1 cellular context compared by ENCODE assay signal in the genomic region with DNA sequence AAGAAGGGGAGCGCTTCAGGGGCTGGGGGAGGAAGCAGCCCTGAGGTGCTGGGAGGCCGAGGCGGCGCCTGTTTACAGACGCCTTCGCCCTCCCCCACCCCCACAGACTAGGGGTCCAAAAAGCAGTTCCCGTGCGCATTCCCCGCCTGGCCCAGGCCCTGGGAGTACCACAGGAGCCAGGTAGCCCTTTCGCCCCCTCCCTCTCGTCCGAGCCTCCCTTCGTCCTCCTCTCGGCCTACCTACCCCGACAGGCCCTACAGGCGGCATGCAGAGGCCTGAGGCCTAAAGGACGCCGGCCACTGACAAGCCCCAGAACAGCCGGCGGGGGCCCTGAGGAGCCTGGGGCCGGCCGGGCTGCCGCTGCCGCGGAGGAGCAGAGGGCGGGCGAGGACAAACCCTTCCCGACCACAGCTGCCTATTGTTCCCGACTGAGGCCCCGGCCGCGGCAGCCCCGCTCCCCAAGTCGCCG.
TF ChIP-seq lines count a peak whose summit lies in the region.

No MANE protein-coding gene starts in this region.

TF ChIP-seq in HepG2, 621 proteins besides CTCF, POLR2A, EP300 and RAD21 (continued from another document and continues in another):
- TF ChIP-seq ZSCAN22 (CRISPR knock-in tag; IDR thresholded peaks at IDR 0.05) (no peak), FOXK1 (CRISPR knock-in tag; IDR thresholded peaks at IDR 0.05; ENCODE audit: borderline replicate concordance, low read depth) (0 out of 2 replicates have a peak, but pooled peaks have one; percentile 17), NKX3-1 (CRISPR knock-in tag; IDR thresholded peaks at IDR 0.05) (no peak), CC2D1A (CRISPR knock-in tag; IDR thresholded peaks at IDR 0.05) (no peak), GZF1 (CRISPR knock-in tag; IDR thresholded peaks at IDR 0.05) (0 out of 2 replicates have a peak, but pooled peaks have one; percentile 24), THAP11 (CRISPR knock-in tag; IDR thresholded peaks at IDR 0.05) (no peak), ZNF343 (CRISPR knock-in tag; IDR thresholded peaks at IDR 0.05) (peak; percentile 74; the same call in 1 of the 2 replicates), HNRNPLL (IDR thresholded peaks at IDR 0.05; ENCODE audit: low read depth, low read length, poor library complexity, severe bottlenecking) (peak; percentile 22), SMAD1 (CRISPR knock-in tag; IDR thresholded peaks at IDR 0.05; ENCODE audit: borderline replicate concordance, low read depth) (no peak), STAT5B (CRISPR knock-in tag; IDR thresholded peaks at IDR 0.05) (no peak), SOX13 (IDR thresholded peaks at IDR 0.05) (no peak), SOX13 (CRISPR knock-in tag; conservative IDR thresholded peaks at IDR 0.05 in 1 of 2, IDR thresholded peaks at IDR 0.05 in 1 of 2) (no peak), NFIC (IDR thresholded peaks at IDR 0.05; ENCODE audit: low read length) (no peak), PHF8 (CRISPR knock-in tag; IDR thresholded peaks at IDR 0.05) (peak; percentile 76), NR2C2 (CRISPR knock-in tag; IDR thresholded peaks at IDR 0.05; ENCODE audit: borderline replicate concordance) (no peak), ZSCAN31 (CRISPR knock-in tag; IDR thresholded peaks at IDR 0.05; ENCODE audit: low read depth) (peak; percentile 22; the same call in 1 of the 2 replicates), ZFP36L2 (CRISPR knock-in tag; IDR thresholded peaks at IDR 0.05) (no peak), MEIS1 (CRISPR knock-in tag; IDR thresholded peaks at IDR 0.05; ENCODE audit: borderline replicate concordance) (no peak), ZNF543 (CRISPR knock-in tag; IDR thresholded peaks at IDR 0.05) (no peak), RNF2 (conservative IDR thresholded peaks at IDR 0.05; ENCODE audit: low read depth) (no peak), ZNF547 (CRISPR knock-in tag; IDR thresholded peaks at IDR 0.05) (peak; percentile 24; the same call in 1 of the 2 replicates), FLYWCH1 (CRISPR knock-in tag; IDR thresholded peaks at IDR 0.05) (no peak), ZNF180 (CRISPR knock-in tag; IDR thresholded peaks at IDR 0.05; ENCODE audit: borderline replicate concordance, low read depth) (no peak), ZNF619 (CRISPR knock-in tag; IDR thresholded peaks at IDR 0.05) (0 out of 2 replicates have a peak, but pooled peaks have one; percentile 17), ZNF768 (CRISPR knock-in tag; IDR thresholded peaks at IDR 0.05) (no peak), AGO1 (IDR thresholded peaks at IDR 0.05; ENCODE audit: low read depth, low read length, poor library complexity, severe bottlenecking) (peak; percentile 91), EEA1 (CRISPR knock-in tag; IDR thresholded peaks at IDR 0.05; ENCODE audit: borderline replicate concordance) (peak; percentile 80; the same call in 1 of the 2 replicates), LCORL (IDR thresholded peaks at IDR 0.05) (peak; percentile 52; the same call in 1 of the 2 replicates), LCORL (CRISPR knock-in tag; IDR thresholded peaks at IDR 0.05) (no peak; the same call in 1 of the 2 replicates), PRPF4 (IDR thresholded peaks at IDR 0.05; ENCODE audit: low read depth, low read length, poor library complexity, severe bottlenecking) (no peak), ZFP90 (CRISPR knock-in tag; IDR thresholded peaks at IDR 0.05; ENCODE audit: borderline replicate concordance) (no peak), ZNF138 (CRISPR knock-in tag; IDR thresholded peaks at IDR 0.05; ENCODE audit: low read depth) (0 out of 2 replicates have a peak, but pooled peaks have one; percentile 23), ZNF530 (CRISPR knock-in tag; IDR thresholded peaks at IDR 0.05; ENCODE audit: low read depth) (no peak), RBM39 (IDR thresholded peaks at IDR 0.05; ENCODE audit: low read depth, low read length, poor library complexity, severe bottlenecking) (peak; percentile 78), ZNF883 (CRISPR knock-in tag; IDR thresholded peaks at IDR 0.05; ENCODE audit: not compliant biosample characterization) (peak; percentile 46), ZNF335 (CRISPR knock-in tag; IDR thresholded peaks at IDR 0.05) (no peak), SATB2 (CRISPR knock-in tag; IDR thresholded peaks at IDR 0.05) (no peak)
- TF ChIP-seq, protein P1, sequence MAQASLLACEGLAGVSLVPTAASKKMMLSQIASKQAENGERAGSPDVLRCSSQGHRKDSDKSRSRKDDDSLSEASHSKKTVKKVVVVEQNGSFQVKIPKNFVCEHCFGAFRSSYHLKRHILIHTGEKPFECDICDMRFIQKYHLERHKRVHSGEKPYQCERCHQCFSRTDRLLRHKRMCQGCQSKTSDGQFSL (CRISPR knock-in tag; IDR thresholded peaks at IDR 0.05) = no peak
- TF ChIP-seq, protein P2, sequence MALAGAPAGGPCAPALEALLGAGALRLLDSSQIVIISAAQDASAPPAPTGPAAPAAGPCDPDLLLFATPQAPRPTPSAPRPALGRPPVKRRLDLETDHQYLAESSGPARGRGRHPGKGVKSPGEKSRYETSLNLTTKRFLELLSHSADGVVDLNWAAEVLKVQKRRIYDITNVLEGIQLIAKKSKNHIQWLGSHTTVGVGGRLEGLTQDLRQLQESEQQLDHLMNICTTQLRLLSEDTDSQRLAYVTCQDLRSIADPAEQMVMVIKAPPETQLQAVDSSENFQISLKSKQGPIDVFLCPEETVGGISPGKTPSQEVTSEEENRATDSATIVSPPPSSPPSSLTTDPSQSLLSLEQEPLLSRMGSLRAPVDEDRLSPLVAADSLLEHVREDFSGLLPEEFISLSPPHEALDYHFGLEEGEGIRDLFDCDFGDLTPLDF (CRISPR knock-in tag; IDR thresholded peaks at IDR 0.05) = 0 out of 2 replicates have a peak, but pooled peaks have one; percentile 22
- TF ChIP-seq, protein P3, sequence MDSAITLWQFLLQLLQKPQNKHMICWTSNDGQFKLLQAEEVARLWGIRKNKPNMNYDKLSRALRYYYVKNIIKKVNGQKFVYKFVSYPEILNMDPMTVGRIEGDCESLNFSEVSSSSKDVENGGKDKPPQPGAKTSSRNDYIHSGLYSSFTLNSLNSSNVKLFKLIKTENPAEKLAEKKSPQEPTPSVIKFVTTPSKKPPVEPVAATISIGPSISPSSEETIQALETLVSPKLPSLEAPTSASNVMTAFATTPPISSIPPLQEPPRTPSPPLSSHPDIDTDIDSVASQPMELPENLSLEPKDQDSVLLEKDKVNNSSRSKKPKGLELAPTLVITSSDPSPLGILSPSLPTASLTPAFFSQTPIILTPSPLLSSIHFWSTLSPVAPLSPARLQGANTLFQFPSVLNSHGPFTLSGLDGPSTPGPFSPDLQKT (CRISPR knock-in tag; IDR thresholded peaks at IDR 0.05; ENCODE audit: borderline replicate concordance) = no peak
- TF ChIP-seq, protein P4, sequence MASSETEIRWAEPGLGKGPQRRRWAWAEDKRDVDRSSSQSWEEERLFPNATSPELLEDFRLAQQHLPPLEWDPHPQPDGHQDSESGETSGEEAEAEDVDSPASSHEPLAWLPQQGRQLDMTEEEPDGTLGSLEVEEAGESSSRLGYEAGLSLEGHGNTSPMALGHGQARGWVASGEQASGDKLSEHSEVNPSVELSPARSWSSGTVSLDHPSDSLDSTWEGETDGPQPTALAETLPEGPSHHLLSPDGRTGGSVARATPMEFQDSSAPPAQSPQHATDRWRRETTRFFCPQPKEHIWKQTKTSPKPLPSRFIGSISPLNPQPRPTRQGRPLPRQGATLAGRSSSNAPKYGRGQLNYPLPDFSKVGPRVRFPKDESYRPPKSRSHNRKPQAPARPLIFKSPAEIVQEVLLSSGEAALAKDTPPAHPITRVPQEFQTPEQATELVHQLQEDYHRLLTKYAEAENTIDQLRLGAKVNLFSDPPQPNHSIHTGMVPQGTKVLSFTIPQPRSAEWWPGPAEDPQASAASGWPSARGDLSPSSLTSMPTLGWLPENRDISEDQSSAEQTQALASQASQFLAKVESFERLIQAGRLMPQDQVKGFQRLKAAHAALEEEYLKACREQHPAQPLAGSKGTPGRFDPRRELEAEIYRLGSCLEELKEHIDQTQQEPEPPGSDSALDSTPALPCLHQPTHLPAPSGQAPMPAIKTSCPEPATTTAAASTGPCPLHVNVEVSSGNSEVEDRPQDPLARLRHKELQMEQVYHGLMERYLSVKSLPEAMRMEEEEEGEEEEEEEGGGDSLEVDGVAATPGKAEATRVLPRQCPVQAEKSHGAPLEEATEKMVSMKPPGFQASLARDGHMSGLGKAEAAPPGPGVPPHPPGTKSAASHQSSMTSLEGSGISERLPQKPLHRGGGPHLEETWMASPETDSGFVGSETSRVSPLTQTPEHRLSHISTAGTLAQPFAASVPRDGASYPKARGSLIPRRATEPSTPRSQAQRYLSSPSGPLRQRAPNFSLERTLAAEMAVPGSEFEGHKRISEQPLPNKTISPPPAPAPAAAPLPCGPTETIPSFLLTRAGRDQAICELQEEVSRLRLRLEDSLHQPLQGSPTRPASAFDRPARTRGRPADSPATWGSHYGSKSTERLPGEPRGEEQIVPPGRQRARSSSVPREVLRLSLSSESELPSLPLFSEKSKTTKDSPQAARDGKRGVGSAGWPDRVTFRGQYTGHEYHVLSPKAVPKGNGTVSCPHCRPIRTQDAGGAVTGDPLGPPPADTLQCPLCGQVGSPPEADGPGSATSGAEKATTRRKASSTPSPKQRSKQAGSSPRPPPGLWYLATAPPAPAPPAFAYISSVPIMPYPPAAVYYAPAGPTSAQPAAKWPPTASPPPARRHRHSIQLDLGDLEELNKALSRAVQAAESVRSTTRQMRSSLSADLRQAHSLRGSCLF (CRISPR knock-in tag; IDR thresholded peaks at IDR 0.05; ENCODE audit: borderline replicate concordance) = no peak
- TF ChIP-seq, protein P5, sequence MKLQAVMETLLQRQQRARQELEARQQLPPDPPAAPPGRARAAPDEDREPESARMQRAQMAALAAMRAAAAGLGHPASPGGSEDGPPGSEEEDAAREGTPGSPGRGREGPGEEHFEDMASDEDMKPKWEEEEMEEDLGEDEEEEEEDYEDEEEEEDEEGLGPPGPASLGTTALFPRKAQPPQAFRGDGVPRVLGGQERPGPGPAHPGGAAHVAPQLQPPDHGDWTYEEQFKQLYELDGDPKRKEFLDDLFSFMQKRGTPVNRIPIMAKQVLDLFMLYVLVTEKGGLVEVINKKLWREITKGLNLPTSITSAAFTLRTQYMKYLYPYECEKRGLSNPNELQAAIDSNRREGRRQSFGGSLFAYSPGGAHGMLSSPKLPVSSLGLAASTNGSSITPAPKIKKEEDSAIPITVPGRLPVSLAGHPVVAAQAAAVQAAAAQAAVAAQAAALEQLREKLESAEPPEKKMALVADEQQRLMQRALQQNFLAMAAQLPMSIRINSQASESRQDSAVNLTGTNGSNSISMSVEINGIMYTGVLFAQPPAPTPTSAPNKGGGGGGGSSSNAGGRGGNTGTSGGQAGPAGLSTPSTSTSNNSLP (IDR thresholded peaks at IDR 0.05; ENCODE audit: low read depth, low read length) = no peak
- TF ChIP-seq, protein P6, sequence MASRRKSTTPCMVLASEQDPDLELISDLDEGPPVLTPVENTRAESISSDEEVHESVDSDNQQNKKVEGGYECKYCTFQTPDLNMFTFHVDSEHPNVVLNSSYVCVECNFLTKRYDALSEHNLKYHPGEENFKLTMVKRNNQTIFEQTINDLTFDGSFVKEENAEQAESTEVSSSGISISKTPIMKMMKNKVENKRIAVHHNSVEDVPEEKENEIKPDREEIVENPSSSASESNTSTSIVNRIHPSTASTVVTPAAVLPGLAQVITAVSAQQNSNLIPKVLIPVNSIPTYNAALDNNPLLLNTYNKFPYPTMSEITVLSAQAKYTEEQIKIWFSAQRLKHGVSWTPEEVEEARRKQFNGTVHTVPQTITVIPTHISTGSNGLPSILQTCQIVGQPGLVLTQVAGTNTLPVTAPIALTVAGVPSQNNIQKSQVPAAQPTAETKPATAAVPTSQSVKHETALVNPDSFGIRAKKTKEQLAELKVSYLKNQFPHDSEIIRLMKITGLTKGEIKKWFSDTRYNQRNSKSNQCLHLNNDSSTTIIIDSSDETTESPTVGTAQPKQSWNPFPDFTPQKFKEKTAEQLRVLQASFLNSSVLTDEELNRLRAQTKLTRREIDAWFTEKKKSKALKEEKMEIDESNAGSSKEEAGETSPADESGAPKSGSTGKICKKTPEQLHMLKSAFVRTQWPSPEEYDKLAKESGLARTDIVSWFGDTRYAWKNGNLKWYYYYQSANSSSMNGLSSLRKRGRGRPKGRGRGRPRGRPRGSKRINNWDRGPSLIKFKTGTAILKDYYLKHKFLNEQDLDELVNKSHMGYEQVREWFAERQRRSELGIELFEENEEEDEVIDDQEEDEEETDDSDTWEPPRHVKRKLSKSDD (CRISPR knock-in tag; IDR thresholded peaks at IDR 0.05; ENCODE audit: low read depth) = no peak
- TF ChIP-seq, protein P7, sequence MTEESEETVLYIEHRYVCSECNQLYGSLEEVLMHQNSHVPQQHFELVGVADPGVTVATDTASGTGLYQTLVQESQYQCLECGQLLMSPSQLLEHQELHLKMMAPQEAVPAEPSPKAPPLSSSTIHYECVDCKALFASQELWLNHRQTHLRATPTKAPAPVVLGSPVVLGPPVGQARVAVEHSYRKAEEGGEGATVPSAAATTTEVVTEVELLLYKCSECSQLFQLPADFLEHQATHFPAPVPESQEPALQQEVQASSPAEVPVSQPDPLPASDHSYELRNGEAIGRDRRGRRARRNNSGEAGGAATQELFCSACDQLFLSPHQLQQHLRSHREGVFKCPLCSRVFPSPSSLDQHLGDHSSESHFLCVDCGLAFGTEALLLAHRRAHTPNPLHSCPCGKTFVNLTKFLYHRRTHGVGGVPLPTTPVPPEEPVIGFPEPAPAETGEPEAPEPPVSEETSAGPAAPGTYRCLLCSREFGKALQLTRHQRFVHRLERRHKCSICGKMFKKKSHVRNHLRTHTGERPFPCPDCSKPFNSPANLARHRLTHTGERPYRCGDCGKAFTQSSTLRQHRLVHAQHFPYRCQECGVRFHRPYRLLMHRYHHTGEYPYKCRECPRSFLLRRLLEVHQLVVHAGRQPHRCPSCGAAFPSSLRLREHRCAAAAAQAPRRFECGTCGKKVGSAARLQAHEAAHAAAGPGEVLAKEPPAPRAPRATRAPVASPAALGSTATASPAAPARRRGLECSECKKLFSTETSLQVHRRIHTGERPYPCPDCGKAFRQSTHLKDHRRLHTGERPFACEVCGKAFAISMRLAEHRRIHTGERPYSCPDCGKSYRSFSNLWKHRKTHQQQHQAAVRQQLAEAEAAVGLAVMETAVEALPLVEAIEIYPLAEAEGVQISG (CRISPR knock-in tag; IDR thresholded peaks at IDR 0.05) = peak; percentile 4; the same call in 1 of the 2 replicates
